In the genomic region with DNA sequence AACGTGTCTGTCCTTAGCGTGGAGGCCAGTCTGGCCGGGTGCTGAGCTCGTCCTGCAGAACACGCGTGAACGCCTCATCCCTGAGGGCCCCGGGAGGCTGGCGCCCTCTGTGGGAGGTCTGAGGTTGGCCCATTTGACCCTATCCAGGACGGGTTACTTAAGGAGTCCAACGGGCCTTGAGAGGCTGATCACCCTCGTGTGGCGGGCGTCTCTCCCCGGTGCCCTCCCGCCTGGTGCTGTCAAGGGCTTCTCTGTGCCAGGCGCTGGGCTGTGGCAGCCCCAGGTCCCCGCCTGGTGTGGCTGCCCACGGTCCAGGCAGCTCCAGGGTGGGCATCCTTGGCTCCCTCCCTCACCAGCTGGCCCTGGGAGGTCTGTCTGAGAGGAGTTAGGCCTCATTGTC, we compare ENCODE assay signal across 10 cellular contexts. TPM values are rescaled to one million over a fixed set of nuclear protein-coding genes. Genes with fewer than 3 reads are reported as not detected.
A peak's percentile ranks its signal among the peaks of the same experiment; 100 is the strongest.
DNase-seq lines count a peak whose midpoint lies in the region; ATAC-seq and TF ChIP-seq lines count a peak whose summit lies in the region.
"Had no signal": no experiment of that assay in that cellular context is flagged by ENCODE, and none has a peak within 500 bp of the region (broad histone marks: within the 10 kb centered on the region; RNA-seq: fewer than 3 reads in every experiment).

No MANE protein-coding gene starts in this region.

- H3K9me3 ChIP-seq in HCT116 (ENCODE audit: control insufficient read depth in 1 of 2, insufficient read depth in 1 of 2, low read depth in 1 of 2, low read length in 2 of 2) (no peaks in the 10 kb centered on the region), left ventricle myocardium inferior (replicated peaks) (no peaks in the 10 kb centered on the region), smooth muscle cell (replicated peaks; ENCODE audit: low read depth) (no peaks in the 10 kb centered on the region), gastrocnemius medialis (no peaks in the 10 kb centered on the region)

- POLR2A ChIA-PET in HCT116 (lab: Charles Lee), result no interaction called here

- no peak; the same call in none of the 2 replicates for TF ChIP-seq RAD21 in HCT116 (IDR thresholded peaks at IDR 0.05; ENCODE audit: low read depth)

- 85% methylated on average over 16 of the region's 19 CpGs for WGBS in smooth muscle cell (ENCODE audit: low lambda C conversion rate)

- intact Hi-C loops in HCT116 (cut with micrococcal nuclease) (no loop called here), left ventricle myocardium inferior (cut with micrococcal nuclease) (loop anchor here (10.0 kb wide), 1 partner anchor 57 kb away; no protein-coding TSS in a partner anchor), gastrocnemius medialis (cut with DNase I; ENCODE audit: low total_unique reads) (no loop called here)
- intact Hi-C loops in activated T-helper 2 cell treated with anti-CD3 and anti-CD28 coated beads, Interferon-gamma antibody, Interleukin-2, Interleukin-4, amounts not matched to agents 10 μg/mL and 5 μg/mL and 100 μg/mL, durations not matched to agents 14 hours and 24 hours and 36 hours (cut with micrococcal nuclease), result no loop called here

- DNase-seq in HCT116 (ENCODE audit: low read depth, low spot score) (no peak), left ventricle myocardium inferior (no peak), smooth muscle cell (lab: John Stamatoyannopoulos, UW; ENCODE audit: unreplicated experiment) (no peak), gastrocnemius medialis (no peak), G401 (ENCODE audit: low spot score) (no peak)
- DNase-seq in activated T-helper 2 cell treated with anti-CD3 and anti-CD28 coated beads, Interferon-gamma antibody, Interleukin-2, Interleukin-4, amounts not matched to agents 10 μg/mL and 5 μg/mL and 100 μg/mL, durations not matched to agents 14 hours and 24 hours and 36 hours (ENCODE audit: low spot score), result no peak
- DNase-seq: NCI-H524 treated with DMSO at 0.1 percent for 48 hours had no signal

- RAD21 ChIA-PET in HCT116 (lab: Charles Lee; ENCODE audit: low non-redundant PET in 1 of 2, low total read pairs in 2 of 2, uncharacterized antibody in 2 of 2, unreplicated experiment in 2 of 2), result no interaction called here

- BruUV-seq in HCT116 (replicated peaks; lab: Mats Ljungman, UMichigan), result no TSS peak

- peaks cover 4% of the 10 kb centered on the region for H3F3A ChIP-seq in smooth muscle cell (ENCODE audit: low read depth)

- H3K27ac ChIP-seq in HCT116 (ENCODE audit: low read depth, low read length) (no peak overlapping the region), left ventricle myocardium inferior (replicated peaks) (peak overlapping the region; percentile 26), smooth muscle cell (ENCODE audit: low read depth) (no peak overlapping the region), gastrocnemius medialis (peak overlapping the region in 2 of 4 donors; percentile 17 to 35)
- H3K27ac ChIP-seq: epithelial cell of prostate had no signal

- H3K4me1 Mint-ChIP-seq in activated T-helper 2 cell treated with anti-CD3 and anti-CD28 coated beads, Interferon-gamma antibody, Interleukin-2, Interleukin-4, amounts not matched to agents 10 μg/mL and 5 μg/mL and 100 μg/mL, durations not matched to agents 14 hours and 24 hours and 36 hours (ENCODE audit: low read depth), result peaks cover 65% of the 10 kb centered on the region
- peaks cover 90% of the 10 kb centered on the region for H3K4me1 Mint-ChIP-seq in stimulated activated memory B cell treated with anti-CD40 and anti-IgM and Interleukin-4, amounts not matched to agents 10 μg/mL and 1 μg/mL and 100 μg/mL, for 72 hours

- H3K36me3 ChIP-seq in HCT116 (ENCODE audit: control insufficient read depth in 1 of 2, insufficient read depth in 2 of 2, low read length in 2 of 2) (peaks cover 0 to 9% of the 10 kb centered on the region in 2 experiments; a peak in 2 of 4 replicates), left ventricle myocardium inferior (peaks cover 5% of the 10 kb centered on the region), smooth muscle cell (ENCODE audit: low read depth) (no peaks in the 10 kb centered on the region), gastrocnemius medialis (no peaks in the 10 kb centered on the region)

- no peak overlapping the region for H3K4me2 ChIP-seq in HCT116 (ENCODE audit: low read length)
- H3K4me2 ChIP-seq in smooth muscle cell, result no peak overlapping the region

- CTCF ChIA-PET in HCT116 (lab: Charles Lee), result interaction anchor here (1.0 kb wide), 1 partner anchor 43 kb away, joined by 3 read pairs; a partner anchor contains a TSS

- H4K20me1 ChIP-seq in HCT116 (ENCODE audit: insufficient read depth) (peaks cover 6% of the 10 kb centered on the region; the same call in 1 of the 2 replicates), smooth muscle cell (ENCODE audit: low read depth) (peaks cover 100% of the 10 kb centered on the region)

- in situ Hi-C loops in gastrocnemius medialis (cut with MboI; ENCODE audit: low sequenced_read_pairs in 4 of 4) (no loop called here), G401 (cut with HindIII; ENCODE audit: low sequenced_read_pairs) (no loop called here)

- H2AFZ ChIP-seq in HCT116 (ENCODE audit: low read depth, low read length, poor library complexity, severe bottlenecking), result no peak overlapping the region
- no peak overlapping the region for H2AFZ ChIP-seq in smooth muscle cell (ENCODE audit: low read depth)

- no peak for TF ChIP-seq POLR2A in HCT116 (IDR thresholded peaks at IDR 0.05; ENCODE audit: borderline replicate concordance, extremely low read depth, insufficient read depth, insufficient read length)
- no peak for TF ChIP-seq POLR2A in gastrocnemius medialis (IDR thresholded peaks at IDR 0.05)

- H3K4me3 Mint-ChIP-seq in activated T-helper 2 cell treated with anti-CD3 and anti-CD28 coated beads, Interferon-gamma antibody, Interleukin-2, Interleukin-4, amounts not matched to agents 10 μg/mL and 5 μg/mL and 100 μg/mL, durations not matched to agents 14 hours and 24 hours and 36 hours (ENCODE audit: low read depth), result peak overlapping the region; percentile 51
- no peak overlapping the region for H3K4me3 Mint-ChIP-seq in stimulated activated memory B cell treated with anti-CD40 and anti-IgM and Interleukin-4, amounts not matched to agents 10 μg/mL and 1 μg/mL and 100 μg/mL, for 72 hours

- no peaks in the 10 kb centered on the region for H3K9me2 ChIP-seq in HCT116 (ENCODE audit: insufficient read depth)

- TF ChIP-seq CTCF in HCT116 (IDR thresholded peaks at IDR 0.05 in 2 of 3, conservative IDR thresholded peaks at IDR 0.05 in 1 of 3; ENCODE audit: borderline replicate concordance in 1 of 3, insufficient read depth in 1 of 3, low read depth in 2 of 3, low read length in 2 of 3) (peak in 2 of 3 experiments; percentile 37 to 42; a peak in 5 of 6 replicates), left ventricle myocardium inferior (IDR thresholded peaks at IDR 0.05; ENCODE audit: borderline replicate concordance) (peak; percentile 19), smooth muscle cell (IDR thresholded peaks at IDR 0.05; ENCODE audit: borderline replicate concordance, insufficient read depth, poor library complexity, severe bottlenecking) (peak; percentile 7), gastrocnemius medialis (IDR thresholded peaks at IDR 0.05 in 4 of 5, conservative IDR thresholded peaks at IDR 0.05 in 1 of 5) (no peak)

- H3K27me3 ChIP-seq in HCT116 (ENCODE audit: insufficient read depth, low read length), result no peaks in the 10 kb centered on the region
- H3K27me3 ChIP-seq in left ventricle myocardium inferior (ENCODE audit: low read depth), result no peaks in the 10 kb centered on the region
- no peaks in the 10 kb centered on the region for H3K27me3 ChIP-seq in smooth muscle cell (ENCODE audit: low read depth)
- H3K27me3 ChIP-seq in gastrocnemius medialis, result no peaks in the 10 kb centered on the region

- no peaks in the 10 kb centered on the region for H3K9me3 Mint-ChIP-seq in activated T-helper 2 cell treated with anti-CD3 and anti-CD28 coated beads, Interferon-gamma antibody, Interleukin-2, Interleukin-4, amounts not matched to agents 10 μg/mL and 5 μg/mL and 100 μg/mL, durations not matched to agents 14 hours and 24 hours and 36 hours
- H3K9me3 Mint-ChIP-seq in stimulated activated memory B cell treated with anti-CD40 and anti-IgM and Interleukin-4, amounts not matched to agents 10 μg/mL and 1 μg/mL and 100 μg/mL, for 72 hours, result no peaks in the 10 kb centered on the region

- no peak overlapping the region for H3K9ac ChIP-seq in HCT116 (ENCODE audit: low read length)
- H3K9ac ChIP-seq in smooth muscle cell (ENCODE audit: low read depth), result no peak overlapping the region

- H3K27ac Mint-ChIP-seq in activated T-helper 2 cell treated with anti-CD3 and anti-CD28 coated beads, Interferon-gamma antibody, Interleukin-2, Interleukin-4, amounts not matched to agents 10 μg/mL and 5 μg/mL and 100 μg/mL, durations not matched to agents 14 hours and 24 hours and 36 hours, result no peak overlapping the region
- no peak overlapping the region for H3K27ac Mint-ChIP-seq in stimulated activated memory B cell treated with anti-CD40 and anti-IgM and Interleukin-4, amounts not matched to agents 10 μg/mL and 1 μg/mL and 100 μg/mL, for 72 hours

- H3K27me3 Mint-ChIP-seq in activated T-helper 2 cell treated with anti-CD3 and anti-CD28 coated beads, Interferon-gamma antibody, Interleukin-2, Interleukin-4, amounts not matched to agents 10 μg/mL and 5 μg/mL and 100 μg/mL, durations not matched to agents 14 hours and 24 hours and 36 hours (ENCODE audit: low read depth), result no peaks in the 10 kb centered on the region
- no peaks in the 10 kb centered on the region for H3K27me3 Mint-ChIP-seq in stimulated activated memory B cell treated with anti-CD40 and anti-IgM and Interleukin-4, amounts not matched to agents 10 μg/mL and 1 μg/mL and 100 μg/mL, for 72 hours

- peak; percentile 77 for ATAC-seq in HCT116
- no peak for ATAC-seq in stimulated activated memory B cell treated with anti-CD40 and anti-IgM and Interleukin-4, amounts not matched to agents 10 μg/mL and 1 μg/mL and 100 μg/mL, for 72 hours
- ATAC-seq in HG02623 (IDR thresholded peaks at IDR 0.05; ENCODE audit: unreplicated experiment), result no peak
- ATAC-seq in gastrocnemius medialis, result no peak

- no peak overlapping the region for H3K4me3 ChIP-seq in HCT116 (replicated peaks in 1 of 2; ENCODE audit: low read depth in 1 of 2, low read length in 2 of 2)
- no peak overlapping the region for H3K4me3 ChIP-seq in left ventricle myocardium inferior
- no peak overlapping the region for H3K4me3 ChIP-seq in smooth muscle cell
- H3K4me3 ChIP-seq in gastrocnemius medialis, result no peak overlapping the region

- peaks cover 40% of the 10 kb centered on the region for H3K36me3 Mint-ChIP-seq in activated T-helper 2 cell treated with anti-CD3 and anti-CD28 coated beads, Interferon-gamma antibody, Interleukin-2, Interleukin-4, amounts not matched to agents 10 μg/mL and 5 μg/mL and 100 μg/mL, durations not matched to agents 14 hours and 24 hours and 36 hours (ENCODE audit: low read depth)
- peaks cover 9% of the 10 kb centered on the region for H3K36me3 Mint-ChIP-seq in stimulated activated memory B cell treated with anti-CD40 and anti-IgM and Interleukin-4, amounts not matched to agents 10 μg/mL and 1 μg/mL and 100 μg/mL, for 72 hours

- H3K79me2 ChIP-seq in HCT116 (ENCODE audit: insufficient read depth, low read length) (peaks cover 100% of the 10 kb centered on the region), smooth muscle cell (ENCODE audit: low read depth) (peaks cover 100% of the 10 kb centered on the region)

- H3K4me1 ChIP-seq in HCT116 (ENCODE audit: control insufficient read depth in 1 of 2, insufficient read depth in 2 of 2, low read length in 2 of 2), result no peaks in the 10 kb centered on the region
- H3K4me1 ChIP-seq in left ventricle myocardium inferior, result peaks cover 100% of the 10 kb centered on the region
- H3K4me1 ChIP-seq in smooth muscle cell (ENCODE audit: low read depth), result peaks cover 28% of the 10 kb centered on the region
- peaks cover 81 to 93% of the 10 kb centered on the region in 2 donors for H3K4me1 ChIP-seq in gastrocnemius medialis

RNA-seq across cellular contexts. Expression of a gene that starts 9.7 kb away (rescaled TPM):
- total RNA-seq in HCT116 (2021; ENCODE audit: unreplicated experiment) (56.2 TPM), left ventricle myocardium inferior (37.9 TPM), smooth muscle cell (14.4 and 19.6 TPM in 2 replicates), gastrocnemius medialis (10 to 100 TPM in 3 of 4 donors, 1 to 10 TPM in 1; 7.8 to 32.2 (median 22.4) TPM)
- polyA plus RNA-seq in HCT116 (2012), result 16.0 and 16.1 TPM in 2 replicates
- 37.0 and 41.1 TPM in 2 replicates for total RNA-seq in activated T-helper 2 cell treated with anti-CD3 and anti-CD28 coated beads, Interferon-gamma antibody, Interleukin-2, Interleukin-4, amounts not matched to agents 10 μg/mL and 5 μg/mL and 100 μg/mL, durations not matched to agents 14 hours and 24 hours and 36 hours
- polyA plus RNA-seq in smooth muscle cell, result 4.2 and 6.8 TPM in 2 replicates
- total RNA-seq in G401 (2014; rRNA removed; shearing (Covaris generic)), result 5.8 and 15.2 TPM in 2 replicates

RNA-seq across cellular contexts. Expression of a gene that starts 43.2 kb away (rescaled TPM):
- 112 TPM for total RNA-seq in HCT116 (2021; ENCODE audit: unreplicated experiment)
- polyA plus RNA-seq in HCT116 (2012), result 50.0 and 53.3 TPM in 2 replicates
- 61.5 and 63.8 TPM in 2 replicates for total RNA-seq in activated T-helper 2 cell treated with anti-CD3 and anti-CD28 coated beads, Interferon-gamma antibody, Interleukin-2, Interleukin-4, amounts not matched to agents 10 μg/mL and 5 μg/mL and 100 μg/mL, durations not matched to agents 14 hours and 24 hours and 36 hours
- 37.0 TPM for total RNA-seq in left ventricle myocardium inferior
- 33.1 and 39.8 TPM in 2 replicates for total RNA-seq in smooth muscle cell
- 152 and 162 TPM in 2 replicates for polyA plus RNA-seq in smooth muscle cell
- 10 to 100 TPM; 12.1 to 26.2 (median 17.3) TPM for total RNA-seq in gastrocnemius medialis
- 79.9 and 105 TPM in 2 replicates for total RNA-seq in G401 (2014; rRNA removed; shearing (Covaris generic))

Comparison
In these comparisons a context has a peak if more than half of its experiments do, and no peak if none do; other contexts are left out.
1. CTCF ChIP-seq: peak in HCT116 (2 of 3), left ventricle myocardium inferior (single experiment) and smooth muscle cell (single experiment); none in gastrocnemius medialis (0 of 5).